ENCODE assay signal across 9 cellular contexts in the genomic region with DNA sequence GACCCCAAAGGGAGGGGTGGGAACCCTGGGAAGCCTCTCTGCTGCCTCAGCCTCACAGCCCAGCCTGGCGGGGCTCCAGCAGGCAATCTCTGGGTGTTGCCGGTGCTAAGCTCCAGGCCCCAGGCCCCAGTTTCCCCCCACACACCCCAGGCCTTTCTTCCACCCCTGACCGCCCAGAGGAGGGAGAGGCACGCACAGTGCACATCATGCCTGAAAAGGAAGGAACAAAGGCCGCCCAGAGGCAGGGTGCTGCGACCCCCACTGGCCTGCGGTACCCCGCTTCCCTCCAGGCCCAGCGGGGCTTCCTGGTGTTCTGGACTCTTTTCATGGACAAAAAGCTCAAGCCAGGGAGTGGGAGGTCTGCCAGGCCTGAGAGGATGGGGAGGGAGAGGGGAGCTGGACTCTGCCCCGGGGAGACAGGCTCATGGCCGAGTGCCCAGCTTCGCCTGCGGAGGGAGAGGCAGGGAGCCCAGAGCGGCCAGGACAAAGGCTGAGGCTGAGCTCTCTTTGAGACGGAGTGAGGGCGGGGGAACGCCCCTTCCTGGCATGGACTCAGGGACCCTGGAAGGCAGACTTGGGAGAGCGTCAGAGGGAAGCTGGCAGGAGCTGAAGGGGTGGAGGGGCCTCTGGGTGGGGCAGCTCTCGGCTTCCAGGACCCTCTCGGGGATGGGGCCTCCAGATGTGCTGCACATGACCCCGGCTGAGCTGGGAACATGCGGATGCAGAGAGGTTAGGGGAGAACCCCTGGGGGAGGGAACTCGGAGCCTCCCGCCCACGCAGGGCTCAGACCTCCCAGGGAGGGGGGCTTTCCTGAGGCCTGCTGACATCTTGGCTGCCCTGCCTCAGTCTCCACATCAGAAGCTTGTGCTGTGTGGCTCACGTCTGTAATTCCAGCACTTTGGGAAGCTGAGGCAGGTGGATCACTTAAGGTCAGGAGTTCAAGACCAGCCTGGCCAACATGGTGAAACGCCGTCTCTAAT. TPM values are rescaled to one million over a fixed set of nuclear protein-coding genes. Genes with fewer than 3 reads are reported as not detected.
A peak's percentile ranks its signal among the peaks of the same experiment; 100 is the strongest.
DNase-seq lines count a peak whose midpoint lies in the region; ATAC-seq and TF ChIP-seq lines count a peak whose summit lies in the region.
"Had no signal": no experiment of that assay in that cellular context is flagged by ENCODE, and none has a peak within 500 bp of the region (broad histone marks: within the 10 kb centered on the region; RNA-seq: fewer than 3 reads in every experiment).

No MANE protein-coding gene starts in this region.

- peaks cover 32% of the 10 kb centered on the region for H3K27me3 ChIP-seq in H7 (ENCODE audit: control insufficient read depth, insufficient read depth, low read length)
- H3K27me3 ChIP-seq in skeletal muscle satellite cell (ENCODE audit: control insufficient read depth, insufficient read depth, low read length), result peaks cover 53% of the 10 kb centered on the region

- H3K36me3 ChIP-seq in H7 (replicated peaks; ENCODE audit: control insufficient read depth, insufficient read depth, low read length), result no peaks in the 10 kb centered on the region
- H3K36me3 ChIP-seq in skeletal muscle satellite cell (ENCODE audit: insufficient read depth, low read length), result no peaks in the 10 kb centered on the region

- H3K9ac ChIP-seq in skeletal muscle satellite cell (ENCODE audit: low read depth, low read length), result no peak overlapping the region

- TF ChIP-seq CTCF in astrocyte of the cerebellum (IDR thresholded peaks at IDR 0.05; ENCODE audit: low read depth, low read length, missing control alignments), result no peak

- H3K9me3 ChIP-seq in skeletal muscle satellite cell (replicated peaks; ENCODE audit: low read length), result no peaks in the 10 kb centered on the region

- in situ Hi-C loops in astrocyte of the cerebellum (cut with HindIII; ENCODE audit: low sequenced_read_pairs), result no loop called here

- ATAC-seq in HG03025 (IDR thresholded peaks at IDR 0.05; ENCODE audit: low FRiP score, unreplicated experiment) (no peak), HG03280 (IDR thresholded peaks at IDR 0.05; ENCODE audit: unreplicated experiment) (no peak)

- no peak overlapping the region for H3K4me3 ChIP-seq in H7 (ENCODE audit: insufficient read depth, low read depth, low read length)
- no peak overlapping the region for H3K4me3 ChIP-seq in astrocyte of the cerebellum (ENCODE audit: low read depth, low read length)
- no peak overlapping the region for H3K4me3 ChIP-seq in skeletal muscle satellite cell (ENCODE audit: low read length)

- H3K4me2 ChIP-seq in skeletal muscle satellite cell (ENCODE audit: low read length), result peak overlapping the region; percentile 4

- peak; percentile 78 for DNase-seq in H7
- peak; percentile 80 for DNase-seq in astrocyte of the cerebellum (ENCODE audit: low read depth)
- DNase-seq in hippocampal formation (lab: John Stamatoyannopoulos, UW), result peak; percentile 89 to 94
- DNase-seq in MV-4-11 (lab: John Stamatoyannopoulos, UW), result no peak
- no peak for DNase-seq in NCI-H1417 treated with DMSO at 0.1 percent for 48 hours (lab: John Stamatoyannopoulos, UW)

- H3K4me1 ChIP-seq in skeletal muscle satellite cell (ENCODE audit: control insufficient read depth, insufficient read depth, low read length), result peaks cover 6% of the 10 kb centered on the region

RNA-seq across cellular contexts. Expression of gene ENTPD2, which starts 1.8 kb away (rescaled TPM):
- not detected in 2 replicates for total RNA-seq in H7 (2014; rRNA removed; shearing (Covaris generic))
- total RNA-seq in skeletal muscle satellite cell (2012; rRNA removed), result not detected in 2 replicates
- total RNA-seq: epithelial cell of proximal tubule had no signal

RNA-seq across cellular contexts. Expression of gene NPDC1, which starts 9.7 kb away (rescaled TPM):
- 10.1 and 25.1 TPM in 2 replicates for total RNA-seq in H7 (2014; rRNA removed; shearing (Covaris generic))
- 22.1 and 22.5 TPM in 2 replicates for total RNA-seq in skeletal muscle satellite cell (2012; rRNA removed)

RNA-seq across cellular contexts. Expression of gene SAPCD2, which starts 14.7 kb away (rescaled TPM):
- 59.7 and 59.9 TPM in 2 replicates for total RNA-seq in H7 (2014; rRNA removed; shearing (Covaris generic))
- total RNA-seq in skeletal muscle satellite cell (2012; rRNA removed), result 2.8 and 5.5 TPM in 2 replicates

RNA-seq across cellular contexts. Expression of gene UAP1L1, which starts 21.6 kb away (rescaled TPM):
- 9.0 and 14.9 TPM in 2 replicates for total RNA-seq in H7 (2014; rRNA removed; shearing (Covaris generic))
- 13.2 and 13.5 TPM in 2 replicates for total RNA-seq in skeletal muscle satellite cell (2012; rRNA removed)

RNA-seq across cellular contexts. Expression of gene FUT7, which starts 23.8 kb away (rescaled TPM):
- total RNA-seq in H7 (2014; rRNA removed; shearing (Covaris generic)), result not detected in 2 replicates
- not detected in 2 replicates for total RNA-seq in skeletal muscle satellite cell (2012; rRNA removed)
- total RNA-seq: epithelial cell of proximal tubule had no signal

Comparison
In these comparisons a context has a peak if more than half of its experiments do, and no peak if none do; other contexts are left out.
1. DNase-seq: peak in H7 (single experiment), astrocyte of the cerebellum (single experiment) and hippocampal formation (2 of 2); none in MV-4-11 (single experiment) and NCI-H1417 treated with DMSO at 0.1 percent for 48 hours (single experiment).